In genomic region chr13:110200276-110200675, GRCh38 we compare ENCODE assay signal across 22 cellular contexts.
A peak's percentile ranks its signal among the peaks of the same experiment; 100 is the strongest.
DNase-seq lines count a peak whose midpoint lies in the region; TF ChIP-seq lines count a peak whose summit lies in the region.
"Had no signal": no experiment of that assay in that cellular context is flagged by ENCODE, and none has a peak within 500 bp of the region (broad histone marks: within the 10 kb centered on the region; RNA-seq: fewer than 3 reads in every experiment).

No MANE protein-coding gene starts in this region.

- no TSS peak for BruUV-seq in Caco-2 (replicated peaks; lab: Mats Ljungman, UMichigan)

- H3K4me3 Mint-ChIP-seq in Caco-2 (ENCODE audit: unreplicated experiment) (no peak overlapping the region), chondrocyte (ENCODE audit: unreplicated experiment) (no peak overlapping the region), neural crest cell (no peak overlapping the region)
- H3K4me3 Mint-ChIP-seq: B cell, CD14-positive monocyte had no signal

- H3K27me3 Mint-ChIP-seq in Caco-2 (ENCODE audit: insufficient read depth, unreplicated experiment) (no peaks in the 10 kb centered on the region), chondrocyte (ENCODE audit: low read depth) (no peaks in the 10 kb centered on the region), neural crest cell (ENCODE audit: low read depth) (no peaks in the 10 kb centered on the region)

- H3K36me3 ChIP-seq in Caco-2 (ENCODE audit: control insufficient read depth, insufficient read depth, low read length) = no peaks in the 10 kb centered on the region
- peaks cover 93% of the 10 kb centered on the region for H3K36me3 ChIP-seq in left ventricle myocardium inferior
- peaks cover 12 to 83% (median 66%) of the 10 kb centered on the region in 4 donors for H3K36me3 ChIP-seq in stomach

- TF ChIP-seq CTCF in Caco-2 (IDR thresholded peaks at IDR 0.05; ENCODE audit: insufficient read depth in 1 of 2, low read depth in 1 of 2, low read length in 1 of 2, severe bottlenecking in 1 of 2, unreplicated experiment in 1 of 2) (no peak), HL-60 (IDR thresholded peaks at IDR 0.05; ENCODE audit: insufficient read depth, low read length) (no peak), chondrocyte (IDR thresholded peaks at IDR 0.05) (no peak), neural crest cell (conservative IDR thresholded peaks at IDR 0.05) (no peak), left ventricle myocardium inferior (IDR thresholded peaks at IDR 0.05; ENCODE audit: borderline replicate concordance) (no peak), stomach (IDR thresholded peaks at IDR 0.05) (no peak)

- TF ChIP-seq EP300 in stomach (IDR thresholded peaks at IDR 0.05) = no peak

- 68 to 80% (median 74%) methylated on average over 8 of the region's 8 CpGs for WGBS in stomach, 5 donors

- TF ChIP-seq POLR2A in stomach (IDR thresholded peaks at IDR 0.05) = no peak

- H3K4me1 ChIP-seq in Caco-2 (peaks cover 55% of the 10 kb centered on the region), left ventricle myocardium inferior (peaks cover 5% of the 10 kb centered on the region), stomach (no peaks in the 10 kb centered on the region)

- H3K27ac Mint-ChIP-seq in Caco-2 (ENCODE audit: unreplicated experiment) (peak overlapping the region; percentile 76), chondrocyte (ENCODE audit: unreplicated experiment) (peak overlapping the region; percentile 82), neural crest cell (ENCODE audit: unreplicated experiment) (peak overlapping the region; percentile 64)
- H3K27ac Mint-ChIP-seq: B cell had no signal

- H3K27ac ChIP-seq in HL-60 (replicated peaks) (no peak overlapping the region; the same call in 1 of the 2 replicates), left ventricle myocardium inferior (replicated peaks) (no peak overlapping the region), stomach (no peak overlapping the region)
- H3K27ac ChIP-seq: SK-N-MC had no signal

- H3K27me3 ChIP-seq in Caco-2 (replicated peaks; ENCODE audit: control insufficient read depth, insufficient read depth, low read length) (no peaks in the 10 kb centered on the region), HL-60 (ENCODE audit: insufficient read depth, poor library complexity, severe bottlenecking) (no peaks in the 10 kb centered on the region), left ventricle myocardium inferior (ENCODE audit: low read depth) (no peaks in the 10 kb centered on the region), stomach (no peaks in the 10 kb centered on the region)

- H3K9me3 Mint-ChIP-seq in Caco-2 (ENCODE audit: unreplicated experiment) = no peaks in the 10 kb centered on the region
- H3K9me3 Mint-ChIP-seq in chondrocyte (ENCODE audit: low read depth) = no peaks in the 10 kb centered on the region
- no peaks in the 10 kb centered on the region for H3K9me3 Mint-ChIP-seq in neural crest cell
- H3K9me3 Mint-ChIP-seq: CD14-positive monocyte had no signal

- H3K36me3 Mint-ChIP-seq in Caco-2 (ENCODE audit: insufficient read depth, unreplicated experiment) (peaks cover 6% of the 10 kb centered on the region), chondrocyte (ENCODE audit: low read depth) (peaks cover 64% of the 10 kb centered on the region), neural crest cell (ENCODE audit: low read depth) (peaks cover 5% of the 10 kb centered on the region)
- H3K36me3 Mint-ChIP-seq: CD14-positive monocyte had no signal

- intact Hi-C loops in Caco-2 (cut with micrococcal nuclease; ENCODE audit: unreplicated experiment) (no loop called here), left ventricle myocardium inferior (cut with micrococcal nuclease) (no loop called here), stomach (cut with DNase I; ENCODE audit: low total_unique reads) (no loop called here)

- no peak for DNase-seq in Caco-2
- peak; percentile 13 to 23 for DNase-seq in HL-60 (ENCODE audit: low read depth in 1 of 2, low spot score in 1 of 2)
- DNase-seq in chondrocyte (ENCODE audit: low spot score) = no peak
- no peak for DNase-seq in neural crest cell (ENCODE audit: low read depth, low spot score)
- DNase-seq in left ventricle myocardium inferior = no peak
- DNase-seq in T-helper 1 cell = no peak
- DNase-seq in HuH-7.5 (ENCODE audit: low spot score) = no peak
- no peak for DNase-seq in stomach
- DNase-seq: DMS53, GF-D8, KBM-7, NCI-H1105, NCI-H146, NCI-H2029, NCI-H2171, NCI-H446 treated with DMSO at 0.1 percent for 48 hours, NCI-H526 treated with DMSO at 0.1 percent for 48 hours, PC-3, Right ventricle myocardium superior had no signal

- peaks cover 54% of the 10 kb centered on the region for H3K4me1 Mint-ChIP-seq in Caco-2 (ENCODE audit: low read depth, unreplicated experiment)
- peaks cover 29% of the 10 kb centered on the region for H3K4me1 Mint-ChIP-seq in chondrocyte (ENCODE audit: low read depth)
- peaks cover 4% of the 10 kb centered on the region for H3K4me1 Mint-ChIP-seq in neural crest cell
- H3K4me1 Mint-ChIP-seq: B cell had no signal

- CTCF ChIA-PET in Caco-2 (lab: Charles Lee) = no interaction called here

- H3K4me3 ChIP-seq in Caco-2 (ENCODE audit: low read depth, low read length) (no peak overlapping the region), HL-60 (replicated peaks; ENCODE audit: insufficient read depth, low read length) (no peak overlapping the region), left ventricle myocardium inferior (no peak overlapping the region), stomach (no peak overlapping the region)
- H3K4me3 ChIP-seq: SK-N-MC had no signal

- POLR2A ChIA-PET in Caco-2 (lab: Charles Lee) = no interaction called here

- H3K9me3 ChIP-seq in Caco-2 = no peaks in the 10 kb centered on the region
- H3K9me3 ChIP-seq in left ventricle myocardium inferior (replicated peaks) = no peaks in the 10 kb centered on the region
- no peaks in the 10 kb centered on the region for H3K9me3 ChIP-seq in stomach

Comparison
In these comparisons a context has a peak if more than half of its experiments do, and no peak if none do; other contexts are left out.
1. DNase-seq: peak in HL-60 (2 of 2); none in Caco-2 (0 of 2), chondrocyte (single experiment), neural crest cell (single experiment), left ventricle myocardium inferior (single experiment), T-helper 1 cell (0 of 5), HuH-7.5 (single experiment) and stomach (single experiment).
2. Peak in every context shown above with its lines, with median percentiles within 50 percentile points of each other: H3K27ac Mint-ChIP-seq.